ENCODE assay signal across 27 cellular contexts in the genomic region with DNA sequence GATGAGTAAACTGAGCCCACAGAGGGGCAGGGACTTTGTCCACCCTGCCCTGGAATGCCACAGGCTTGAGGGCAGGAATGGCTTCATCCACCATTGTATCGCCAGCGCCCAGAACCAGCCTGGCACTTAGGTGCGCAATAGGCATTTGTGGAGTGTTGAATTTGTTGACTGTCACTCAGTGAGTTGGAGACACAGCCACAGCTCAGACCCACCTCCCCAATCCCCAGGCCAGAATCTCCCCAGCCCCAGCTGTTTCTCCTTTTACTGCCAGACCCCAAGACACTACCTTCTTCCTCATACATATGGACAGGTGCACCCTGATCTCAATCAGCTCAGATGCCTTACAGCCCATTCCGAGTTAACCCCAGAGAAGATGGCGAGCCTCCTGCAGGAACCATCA.
"Had no signal": no experiment of that assay in that cellular context is flagged by ENCODE, and none has a peak within 500 bp of the region (broad histone marks: within the 10 kb centered on the region; RNA-seq: fewer than 3 reads in every experiment).

No MANE protein-coding gene starts in this region.

- H3K4me3 Mint-ChIP-seq: activated B cell treated with CpG ODN at 0.5 μM for 24 hours; activated CD4-positive, alpha-beta T cell treated with anti-CD3 and anti-CD28 coated beads, Interleukin-2, amount 10 ng/mL, durations not matched to agents 24 days and 14 days; activated naive CD8-positive, alpha-beta T cell treated with anti-CD3 and anti-CD28 coated beads, Interleukin-2, amount 10 ng/mL, durations not matched to agents 7 days and 5 days; activated T-helper 17 cell treated with anti-CD3 and anti-CD28 coated beads, Interleukin-2, amount 50 U/mL, for 72 hours; T-cell had no signal

- H3K9me3 ChIP-seq: adrenal gland had no signal

- H3K9me3 Mint-ChIP-seq: activated B cell treated with CpG ODN at 0.5 μM for 24 hours; activated T-helper 17 cell treated with anti-CD3 and anti-CD28 coated beads, Interleukin-2, amount 50 U/mL, for 72 hours; T-cell had no signal

- H3K4me3 ChIP-seq: adrenal gland had no signal

- H3K4me1 ChIP-seq: adrenal gland had no signal

- H3K36me3 ChIP-seq: adrenal gland had no signal

- DNase-seq: activated B cell treated with CpG ODN at 0.5 μM for 24 hours; activated CD4-positive, alpha-beta T cell treated with anti-CD3 and anti-CD28 coated beads for 1 hour; activated CD4-positive, alpha-beta T cell treated with anti-CD3 and anti-CD28 coated beads, Interleukin-2, amount 10 ng/mL, durations not matched to agents 24 days and 14 days; activated CD4-positive, alpha-beta T cell treated with anti-CD3 and anti-CD28 coated beads, Interleukin-2, amount 50 U/mL, for 48 hours; activated naive CD4-positive, alpha-beta T cell treated with anti-CD3 and anti-CD28 coated beads, Interleukin-2, amount 50 U/mL, for 16 hours; activated naive CD8-positive, alpha-beta T cell treated with anti-CD3 and anti-CD28 coated beads, Interleukin-2, amount 10 ng/mL, durations not matched to agents 7 days and 5 days; activated T-cell treated with anti-CD3 and anti-CD28 coated beads for 4 hours; activated T-cell treated with anti-CD3 and anti-CD28 coated beads, Interleukin-2, amount 50 U/mL, for 48 hours; anterior cingulate cortex; KG1; NCI-H1092 treated with DMSO at 0.1 percent for 48 hours; NCI-H1417 treated with DMSO at 0.1 percent for 48 hours; NCI-H1694; NCI-H2029; NCI-H2107; NCI-H2171 treated with DMSO at 0.1 percent for 48 hours; NCI-H345; NCI-H510A; NCI-H526 treated with DMSO at 0.1 percent for 48 hours; NCI-H82; SIG-M5; T-helper 2 cell; T1000 had no signal

- H3K27me3 ChIP-seq: adrenal gland had no signal

- H3K27ac Mint-ChIP-seq: activated B cell treated with CpG ODN at 0.5 μM for 24 hours; activated CD4-positive, alpha-beta T cell treated with anti-CD3 and anti-CD28 coated beads, Interleukin-2, amount 10 ng/mL, durations not matched to agents 24 days and 14 days; activated naive CD8-positive, alpha-beta T cell treated with anti-CD3 and anti-CD28 coated beads, Interleukin-2, amount 10 ng/mL, durations not matched to agents 7 days and 5 days; activated T-helper 17 cell treated with anti-CD3 and anti-CD28 coated beads, Interleukin-2, amount 50 U/mL, for 72 hours; T-cell had no signal

- FAIRE-seq: TTC549 had no signal

- H3K36me3 Mint-ChIP-seq: activated naive CD8-positive, alpha-beta T cell treated with anti-CD3 and anti-CD28 coated beads, Interleukin-2, amount 10 ng/mL, durations not matched to agents 7 days and 5 days; T-cell had no signal

- H3K27ac ChIP-seq: adrenal gland had no signal

- H3K4me1 Mint-ChIP-seq: activated B cell treated with CpG ODN at 0.5 μM for 24 hours; activated CD4-positive, alpha-beta T cell treated with anti-CD3 and anti-CD28 coated beads, Interleukin-2, amount 10 ng/mL, durations not matched to agents 24 days and 14 days; activated naive CD8-positive, alpha-beta T cell treated with anti-CD3 and anti-CD28 coated beads, Interleukin-2, amount 10 ng/mL, durations not matched to agents 7 days and 5 days; activated T-helper 17 cell treated with anti-CD3 and anti-CD28 coated beads, Interleukin-2, amount 50 U/mL, for 72 hours had no signal
